In genomic region chr9:36159509-36159908, GRCh38 we compare ENCODE assay signal across 4 cellular contexts. TPM values are rescaled to one million over a fixed set of nuclear protein-coding genes. Genes with fewer than 3 reads are reported as not detected.
"Had no signal": no experiment of that assay in that cellular context is flagged by ENCODE, and none has a peak within 500 bp of the region (broad histone marks: within the 10 kb centered on the region; RNA-seq: fewer than 3 reads in every experiment).

No MANE protein-coding gene starts in this region.

RNA-seq across cellular contexts. Expression of gene CCIN, which starts 9.7 kb away (rescaled TPM):
- total RNA-seq: activated CD4-positive, alpha-beta T cell treated with anti-CD3 and anti-CD28 coated beads, Interleukin-2, amount 10 ng/mL, durations not matched to agents 24 days and 14 days; bronchial epithelial cell; osteocyte; ureter had no signal
